ENCODE assay signal across 8 cellular contexts in the genomic region with DNA sequence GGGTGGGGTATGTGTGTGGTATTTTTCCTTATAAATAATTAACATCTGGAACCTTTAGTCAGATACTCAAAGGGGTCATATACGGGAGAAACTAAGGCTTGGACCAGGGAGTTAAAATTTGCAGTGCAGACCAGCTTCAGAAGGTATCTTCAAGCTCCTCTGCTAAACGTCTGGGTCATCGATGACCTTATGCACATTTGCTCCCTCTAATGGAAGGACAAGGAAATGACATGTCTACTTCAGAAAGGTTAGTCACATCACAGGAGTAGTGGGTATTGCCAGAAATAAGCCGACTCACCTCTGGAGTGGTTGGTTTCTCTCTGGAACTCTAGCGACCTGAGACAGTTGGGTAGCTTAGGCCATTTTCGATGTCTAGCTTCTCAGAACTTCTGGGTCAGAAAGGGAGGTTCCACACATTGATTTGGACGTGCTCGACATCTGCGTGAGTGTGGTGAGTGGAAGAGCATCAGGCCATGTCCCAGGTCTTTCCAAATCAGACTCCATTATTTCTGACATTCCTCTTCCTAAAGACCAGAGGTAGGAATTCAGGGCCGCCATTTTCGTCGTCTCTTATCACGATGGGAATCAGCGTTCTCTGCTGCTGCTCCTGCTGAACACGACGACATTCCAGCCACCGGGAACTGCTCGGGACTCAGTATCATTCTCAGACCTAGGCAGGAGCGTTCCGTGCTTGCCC. TPM values are rescaled to one million over a fixed set of nuclear protein-coding genes. Genes with fewer than 3 reads are reported as not detected.
DNase-seq lines count a peak whose midpoint lies in the region; ATAC-seq and TF ChIP-seq lines count a peak whose summit lies in the region.

No MANE protein-coding gene starts in this region.

- ATAC-seq in HG03378 (IDR thresholded peaks at IDR 0.05; ENCODE audit: unreplicated experiment) (peak; percentile 55), omental fat pad (ENCODE audit: low FRiP score) (peak; percentile 55), HG02870 (IDR thresholded peaks at IDR 0.05; ENCODE audit: unreplicated experiment) (no peak)

- no peak overlapping the region for H3K4me3 ChIP-seq in AG09309 (ENCODE audit: control insufficient read depth, low read depth, low read length)

- DNase-seq in AG09309 (ENCODE audit: low read depth) (peak; percentile 62), NCI-H345 treated with DMSO at 0.1 percent for 48 hours (lab: John Stamatoyannopoulos, UW; ENCODE audit: unreplicated experiment) (peak; percentile 26), fibroblast of the conjunctiva (ENCODE audit: low read depth) (peak; percentile 78), omental fat pad (ENCODE audit: low spot score) (no peak)
- DNase-seq in activated CD4-positive, alpha-beta T cell treated with anti-CD3 and anti-CD28 coated beads, Interleukin-2, amount 50 U/mL, for 48 hours, result peak; percentile 11 to 31

- TF ChIP-seq CTCF in AG09309 (IDR thresholded peaks at IDR 0.05; ENCODE audit: control insufficient read depth, insufficient read depth, low read depth, low read length, missing control alignments) (peak; percentile 65), GM12873 (IDR thresholded peaks at IDR 0.05; ENCODE audit: insufficient read depth, low read depth, low read length, missing control alignments) (peak; percentile 84), omental fat pad (IDR thresholded peaks at IDR 0.05) (peak in 2 of 3 donors; percentile 11 to 52)

RNA-seq across cellular contexts. Expression of a gene that starts 31.8 kb away (rescaled TPM):
- 10 to 100 TPM; 16.4 to 19.8 (median 18.0) TPM for total RNA-seq in omental fat pad

Comparison
In these comparisons a context has a peak if more than half of its experiments do, and no peak if none do; other contexts are left out.
1. CTCF ChIP-seq: peak in every context shown above with its lines; median percentile 84 in GM12873; 65 in AG09309; 32 in omental fat pad.